In the genomic region with DNA sequence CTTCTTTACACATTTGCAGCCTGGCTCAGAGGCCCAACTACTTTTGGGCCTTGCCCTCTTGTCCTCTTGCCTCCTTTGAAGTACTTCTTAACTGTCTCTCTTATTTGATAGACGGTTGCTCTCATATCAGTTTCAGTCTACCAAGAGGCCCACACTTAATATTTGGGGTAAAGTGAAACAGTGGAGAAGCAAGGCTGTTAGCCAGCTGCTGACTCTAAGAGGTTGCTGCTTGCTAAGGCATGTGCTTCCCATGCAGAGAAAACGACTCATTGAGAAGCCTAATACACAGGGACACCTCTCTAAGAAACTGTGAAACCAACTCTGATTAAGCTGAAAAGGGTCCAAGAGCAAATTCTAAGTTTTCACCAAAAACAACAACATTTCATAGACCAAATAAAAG, we compare ENCODE assay signal across 13 cellular contexts.
DNase-seq lines count a peak whose midpoint lies in the region; ATAC-seq and TF ChIP-seq lines count a peak whose summit lies in the region.
"Had no signal": no experiment of that assay in that cellular context is flagged by ENCODE, and none has a peak within 500 bp of the region (broad histone marks: within the 10 kb centered on the region; RNA-seq: fewer than 3 reads in every experiment).

No MANE protein-coding gene starts in this region.

- H3K4me3 ChIP-seq in KMS-11 (IDR thresholded peaks at IDR 0.05; ENCODE audit: insufficient read depth, low read depth, low read length): no peak overlapping the region
- H3K4me3 ChIP-seq in fibroblast of the aortic adventitia (ENCODE audit: low read depth, low read length): no peak overlapping the region
- H3K4me3 ChIP-seq: adrenal gland had no signal

- no peak for TF ChIP-seq CTCF in KMS-11 (conservative IDR thresholded peaks at IDR 0.05; ENCODE audit: low read depth, low read length)
- TF ChIP-seq CTCF in fibroblast of the aortic adventitia (IDR thresholded peaks at IDR 0.05; ENCODE audit: insufficient read depth, low read length): no peak

- peak overlapping the region; percentile 13; the same call in 1 of the 2 replicates for H3K9ac ChIP-seq in KMS-11

- ATAC-seq in GM18511 (IDR thresholded peaks at IDR 0.05; ENCODE audit: unreplicated experiment) (peak; percentile 81), HG03521 (IDR thresholded peaks at IDR 0.05; ENCODE audit: unreplicated experiment) (no peak), GM19035 (IDR thresholded peaks at IDR 0.05; ENCODE audit: unreplicated experiment) (no peak)
- ATAC-seq: left lobe of liver had no signal

- H2AFZ ChIP-seq in KMS-11 (ENCODE audit: low read depth): no peak overlapping the region

- H3K27me3 ChIP-seq in KMS-11 (ENCODE audit: insufficient read depth, low read depth): no peaks in the 10 kb centered on the region
- H3K27me3 ChIP-seq: adrenal gland had no signal

- no peaks in the 10 kb centered on the region for H3K36me3 ChIP-seq in KMS-11 (ENCODE audit: insufficient read depth)
- H3K36me3 ChIP-seq: adrenal gland had no signal

- H3K27ac ChIP-seq in KMS-11: peak overlapping the region; percentile 63
- H3K27ac ChIP-seq: adrenal gland had no signal

- peaks cover 49% of the 10 kb centered on the region for H3K79me2 ChIP-seq in KMS-11 (ENCODE audit: insufficient read depth, low read depth)

- H3K4me1 ChIP-seq in KMS-11 (ENCODE audit: low read depth, poor library complexity, severe bottlenecking): peaks cover 84% of the 10 kb centered on the region

- peak overlapping the region; percentile 79 for H3K4me2 ChIP-seq in KMS-11

- DNase-seq in AG08396 (ENCODE audit: low spot score): peak; percentile 8
- peak; percentile 26 for DNase-seq in fibroblast of the aortic adventitia (ENCODE audit: low read depth)
- DNase-seq in amniotic stem cell (lab: John Stamatoyannopoulos, UW): no peak
- no peak for DNase-seq in NCI-H1930 (lab: John Stamatoyannopoulos, UW)
- DNase-seq: activated T-cell treated with anti-CD3 and anti-CD28 coated beads for 4 hours, adrenal gland, HCEC 1CT, Karpas-422 had no signal

- H4K20me1 ChIP-seq in KMS-11 (ENCODE audit: insufficient read depth): no peaks in the 10 kb centered on the region

Comparison
In these comparisons a context has a peak if more than half of its experiments do, and no peak if none do; other contexts are left out.
1. DNase-seq: peak in AG08396 (single experiment) and fibroblast of the aortic adventitia (single experiment); none in amniotic stem cell (single experiment) and NCI-H1930 (0 of 2).